Comparison of ENCODE assay signal across 11 cellular contexts in the genomic region with DNA sequence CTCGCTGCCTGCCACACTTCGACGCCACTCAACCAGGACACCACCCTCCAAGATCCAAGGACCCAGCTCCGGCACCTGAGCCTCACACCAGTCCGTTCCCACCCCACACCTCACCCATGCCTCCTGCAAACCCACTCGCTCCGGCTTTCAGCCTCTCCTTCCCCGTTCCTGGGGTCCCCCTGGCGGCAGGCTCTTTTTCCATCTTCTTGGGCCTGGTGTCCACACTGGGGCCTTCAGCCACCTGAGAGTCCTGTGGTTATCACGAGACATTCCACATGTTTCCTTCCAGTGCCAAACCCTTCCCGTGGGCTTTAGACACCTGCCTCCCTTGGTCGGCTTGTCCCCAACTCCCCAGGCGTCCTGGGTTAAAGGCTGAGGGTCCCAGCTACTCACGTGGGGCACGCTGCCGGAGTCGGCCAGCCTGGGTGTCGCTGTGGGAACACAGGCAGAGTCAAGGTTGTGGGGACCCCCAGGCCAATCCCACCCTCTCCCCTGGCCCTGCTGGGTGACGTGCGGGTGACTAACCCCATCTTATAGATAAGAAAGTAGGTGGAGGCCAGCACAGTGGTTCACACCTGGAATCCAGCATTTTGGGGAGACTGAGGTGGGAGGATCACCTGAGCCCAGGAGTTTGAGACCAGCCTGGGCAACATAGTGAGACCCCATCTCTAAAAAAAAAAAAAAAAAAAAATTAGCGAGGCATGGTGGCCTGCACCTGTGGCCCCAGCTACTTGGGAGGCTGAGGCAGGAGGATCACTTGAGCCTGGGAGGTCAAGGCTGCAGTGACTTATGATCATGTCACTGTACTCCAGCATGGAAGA. TPM values are rescaled to one million over a fixed set of nuclear protein-coding genes. Genes with fewer than 3 reads are reported as not detected.
A peak's percentile ranks its signal among the peaks of the same experiment; 100 is the strongest.
DNase-seq lines count a peak whose midpoint lies in the region; ATAC-seq and TF ChIP-seq lines count a peak whose summit lies in the region.
"Had no signal": no experiment of that assay in that cellular context is flagged by ENCODE, and none has a peak within 500 bp of the region (broad histone marks: within the 10 kb centered on the region; RNA-seq: fewer than 3 reads in every experiment).

No MANE protein-coding gene starts in this region.

- H3K9me3 ChIP-seq in smooth muscle cell (replicated peaks; ENCODE audit: low read depth): no peaks in the 10 kb centered on the region
- H3K9me3 ChIP-seq: adrenal gland, gastroesophageal sphincter had no signal

- no peaks in the 10 kb centered on the region for H3K9me3 Mint-ChIP-seq in activated naive CD4-positive, alpha-beta T cell treated with anti-CD3 and anti-CD28 coated beads, Interleukin-2, amount 10 ng/mL, durations not matched to agents 7 days and 5 days
- no peaks in the 10 kb centered on the region for H3K9me3 Mint-ChIP-seq in activated B cell treated with CpG ODN at 0.5 μM for 24 hours

- ATAC-seq in activated B cell treated with CpG ODN at 0.5 μM for 24 hours (ENCODE audit: low read depth): no peak
- no peak for ATAC-seq in HG03457 (IDR thresholded peaks at IDR 0.05; ENCODE audit: unreplicated experiment)
- ATAC-seq: gastroesophageal sphincter had no signal

- H3K4me1 ChIP-seq in smooth muscle cell (ENCODE audit: low read depth): peaks cover 7% of the 10 kb centered on the region

- intact Hi-C loops in activated B cell treated with CpG ODN at 0.5 μM for 24 hours (cut with micrococcal nuclease): no loop called here

- peaks cover 22% of the 10 kb centered on the region for H3K27me3 ChIP-seq in smooth muscle cell (ENCODE audit: low read depth)

- H3K27me3 Mint-ChIP-seq in activated naive CD4-positive, alpha-beta T cell treated with anti-CD3 and anti-CD28 coated beads, Interleukin-2, amount 10 ng/mL, durations not matched to agents 7 days and 5 days: peaks cover 56% of the 10 kb centered on the region
- peaks cover 2% of the 10 kb centered on the region for H3K27me3 Mint-ChIP-seq in activated B cell treated with CpG ODN at 0.5 μM for 24 hours

- H3K27ac Mint-ChIP-seq in activated naive CD4-positive, alpha-beta T cell treated with anti-CD3 and anti-CD28 coated beads, Interleukin-2, amount 10 ng/mL, durations not matched to agents 7 days and 5 days: no peak overlapping the region
- no peak overlapping the region for H3K27ac Mint-ChIP-seq in activated B cell treated with CpG ODN at 0.5 μM for 24 hours

- H3K9ac ChIP-seq in smooth muscle cell (ENCODE audit: low read depth): no peak overlapping the region

- no peaks in the 10 kb centered on the region for H3K79me2 ChIP-seq in smooth muscle cell (ENCODE audit: low read depth)

- peaks cover 46% of the 10 kb centered on the region for H3K4me1 Mint-ChIP-seq in activated naive CD4-positive, alpha-beta T cell treated with anti-CD3 and anti-CD28 coated beads, Interleukin-2, amount 10 ng/mL, durations not matched to agents 7 days and 5 days
- peaks cover 55% of the 10 kb centered on the region for H3K4me1 Mint-ChIP-seq in activated B cell treated with CpG ODN at 0.5 μM for 24 hours

- H3K36me3 Mint-ChIP-seq in activated naive CD4-positive, alpha-beta T cell treated with anti-CD3 and anti-CD28 coated beads, Interleukin-2, amount 10 ng/mL, durations not matched to agents 7 days and 5 days: no peaks in the 10 kb centered on the region
- no peaks in the 10 kb centered on the region for H3K36me3 Mint-ChIP-seq in activated B cell treated with CpG ODN at 0.5 μM for 24 hours (ENCODE audit: low read depth)

- no peak overlapping the region for H3K27ac ChIP-seq in smooth muscle cell (ENCODE audit: low read depth)
- H3K27ac ChIP-seq: adrenal gland, gastroesophageal sphincter had no signal

- H3K4me3 Mint-ChIP-seq in activated naive CD4-positive, alpha-beta T cell treated with anti-CD3 and anti-CD28 coated beads, Interleukin-2, amount 10 ng/mL, durations not matched to agents 7 days and 5 days: peak overlapping the region; percentile 35
- H3K4me3 Mint-ChIP-seq in activated B cell treated with CpG ODN at 0.5 μM for 24 hours: peak overlapping the region; percentile 69

- 56% methylated on average over 21 of the region's 21 CpGs for WGBS in smooth muscle cell (ENCODE audit: low lambda C conversion rate)

- peak overlapping the region; percentile 30 for H3K4me3 ChIP-seq in iPS-11a (ENCODE audit: low read depth, low read length)
- H3K4me3 ChIP-seq in smooth muscle cell: no peak overlapping the region
- H3K4me3 ChIP-seq: adrenal gland had no signal

- no peak for DNase-seq in activated naive CD4-positive, alpha-beta T cell treated with anti-CD3 and anti-CD28 coated beads, Interleukin-2, amount 10 ng/mL, durations not matched to agents 7 days and 5 days
- no peak for DNase-seq in activated naive CD4-positive, alpha-beta T cell treated with anti-CD3 and anti-CD28 coated beads, Interleukin-2, amount 50 U/mL, for 16 hours
- no peak for DNase-seq in activated B cell treated with CpG ODN at 0.5 μM for 24 hours
- no peak for DNase-seq in smooth muscle cell (lab: John Stamatoyannopoulos, UW; ENCODE audit: unreplicated experiment)
- DNase-seq in activated CD4-positive, CD25-positive, alpha-beta regulatory T cell (lab: John Stamatoyannopoulos, UW): no peak
- no peak for DNase-seq in NCI-H526 (lab: John Stamatoyannopoulos, UW)

- CTCF ChIA-PET in activated naive CD4-positive, alpha-beta T cell treated with anti-CD3 and anti-CD28 coated beads, Interleukin-2, amount 10 ng/mL, durations not matched to agents 7 days and 5 days (lab: Charles Lee): interaction anchor here (1.0 to 1.8 kb wide), 3 partner anchors 9 to 18 kb away, joined by 3 to 7 read pairs (median 3); no protein-coding TSS in a partner anchor
- CTCF ChIA-PET in activated B cell treated with CpG ODN at 0.5 μM for 24 hours (lab: Charles Lee): interaction anchor here (0.9 to 1.8 kb wide), 4 partner anchors 18 to 138 kb away, joined by 3 to 7 read pairs (median 4); no protein-coding TSS in a partner anchor

- H4K20me1 ChIP-seq in smooth muscle cell (ENCODE audit: low read depth): peaks cover 14% of the 10 kb centered on the region

- H3F3A ChIP-seq in smooth muscle cell (ENCODE audit: low read depth): no peaks in the 10 kb centered on the region

- H3K4me2 ChIP-seq in smooth muscle cell: peak overlapping the region; percentile 73

- H2AFZ ChIP-seq in smooth muscle cell (ENCODE audit: low read depth): no peak overlapping the region

- POLR2A ChIA-PET in activated B cell treated with CpG ODN at 0.5 μM for 24 hours (lab: Charles Lee): interaction anchor here (0.5 to 8.8 kb wide), 7 partner anchors 9 to 222 kb away, joined by 3 to 96 read pairs (median 4); a partner anchor contains a TSS

- no peaks in the 10 kb centered on the region for H3K36me3 ChIP-seq in smooth muscle cell (ENCODE audit: low read depth)
- H3K36me3 ChIP-seq: adrenal gland had no signal

- TF ChIP-seq CTCF in activated B cell treated with CpG ODN at 0.5 μM for 24 hours (IDR thresholded peaks at IDR 0.05) (no peak), smooth muscle cell (IDR thresholded peaks at IDR 0.05; ENCODE audit: borderline replicate concordance, insufficient read depth, poor library complexity, severe bottlenecking) (peak; percentile 39)

RNA-seq across cellular contexts. Expression of a gene that starts 2.0 kb away (rescaled TPM):
- total RNA-seq in activated B cell treated with CpG ODN at 0.5 μM for 24 hours (0.31 and 0.54 TPM in 2 replicates), smooth muscle cell (not detected in 2 replicates)
- polyA plus RNA-seq in smooth muscle cell: 0.59 TPM in 1 of 2 replicates, not detected in the other
- total RNA-seq: NCI-H460 had no signal

RNA-seq across cellular contexts. Expression of a gene that starts 5.1 kb away (rescaled TPM):
- total RNA-seq in activated B cell treated with CpG ODN at 0.5 μM for 24 hours: 2.8 and 4.8 TPM in 2 replicates
- total RNA-seq in smooth muscle cell: 2.9 and 3.5 TPM in 2 replicates
- 12.6 and 20.7 TPM in 2 replicates for polyA plus RNA-seq in smooth muscle cell

RNA-seq across cellular contexts. Expression of a gene that starts 17.6 kb away (rescaled TPM):
- total RNA-seq in activated B cell treated with CpG ODN at 0.5 μM for 24 hours (107 and 117 TPM in 2 replicates), smooth muscle cell (8.4 and 28.5 TPM in 2 replicates)
- polyA plus RNA-seq in smooth muscle cell: 63.0 and 78.1 TPM in 2 replicates

RNA-seq across cellular contexts. Expression of a gene that starts 18.1 kb away (rescaled TPM):
- 74.4 and 74.9 TPM in 2 replicates for total RNA-seq in activated B cell treated with CpG ODN at 0.5 μM for 24 hours
- 36.0 and 38.6 TPM in 2 replicates for total RNA-seq in smooth muscle cell
- polyA plus RNA-seq in smooth muscle cell: 76.5 and 94.5 TPM in 2 replicates

RNA-seq across cellular contexts. Expression of a gene that starts 27.7 kb away (rescaled TPM):
- total RNA-seq in activated B cell treated with CpG ODN at 0.5 μM for 24 hours (0.09 TPM in 1 of 2 replicates, not detected in the other), smooth muscle cell (not detected in 2 replicates)
- 0.37 and 0.71 TPM in 2 replicates for polyA plus RNA-seq in smooth muscle cell
- total RNA-seq: NCI-H460 had no signal
